ENCODE assay signal across 8 cellular contexts in the genomic region with DNA sequence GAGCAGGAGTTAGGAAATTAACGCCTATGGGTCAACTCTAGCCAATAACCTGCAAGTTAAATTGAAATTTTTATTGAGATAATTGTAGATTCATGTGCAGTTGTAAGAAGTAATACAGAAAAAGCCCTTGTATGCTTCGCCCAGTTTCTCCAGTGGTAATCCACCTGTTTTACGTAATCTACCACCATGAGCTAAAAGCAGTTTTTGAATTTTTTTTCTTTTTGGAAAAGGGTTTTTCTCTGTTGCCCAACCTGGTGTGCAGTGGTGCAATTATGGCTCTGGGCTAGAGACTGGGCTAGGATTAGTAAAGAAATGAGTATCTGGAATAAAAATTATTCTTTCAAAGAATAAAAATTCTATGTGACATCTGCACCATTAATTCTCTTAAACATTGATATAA.
"Had no signal": no experiment of that assay in that cellular context is flagged by ENCODE, and none has a peak within 500 bp of the region (broad histone marks: within the 10 kb centered on the region; RNA-seq: fewer than 3 reads in every experiment).

No MANE protein-coding gene starts in this region.

- DNase-seq: GDM1, GF-D8 had no signal

- H3K4me3 ChIP-seq: GM12878 had no signal

- FAIRE-seq: G401.6, GM12878, GM12891, GM12892, GM18507, GM19239 had no signal
